ENCODE assay signal across 1 cellular context in the genomic region with DNA sequence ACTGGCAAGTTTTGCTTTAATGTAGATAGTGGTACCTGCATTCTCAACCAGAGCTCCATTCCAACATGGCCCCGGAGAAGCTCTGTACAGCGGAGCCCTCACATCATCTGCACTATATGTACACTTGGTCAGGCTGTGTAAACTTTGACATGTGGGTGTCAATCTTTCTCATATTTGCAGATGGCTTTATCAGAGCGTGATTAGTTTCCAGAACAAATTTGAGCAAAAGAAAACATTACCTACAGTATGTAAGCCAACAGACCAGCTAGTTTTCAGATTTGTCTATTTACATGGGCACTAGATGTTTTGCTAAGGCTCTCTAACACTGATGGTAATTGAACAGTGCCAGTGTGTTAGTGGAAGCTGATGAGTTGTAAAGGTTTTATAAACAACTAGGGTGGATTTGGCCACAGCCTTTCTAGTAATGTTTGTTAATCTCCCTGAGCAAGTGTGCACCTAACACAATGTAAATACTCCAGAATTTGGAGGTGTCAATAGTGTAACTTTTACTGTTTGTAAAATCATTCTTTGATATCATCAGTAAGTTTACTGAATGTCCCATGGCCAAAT.
TF ChIP-seq lines count a peak whose summit lies in the region.

No MANE protein-coding gene starts in this region.

TF ChIP-seq in HepG2, 621 proteins besides CTCF, POLR2A, EP300 and RAD21 (continued from another document and continues in another):
- TF ChIP-seq, protein P1, sequence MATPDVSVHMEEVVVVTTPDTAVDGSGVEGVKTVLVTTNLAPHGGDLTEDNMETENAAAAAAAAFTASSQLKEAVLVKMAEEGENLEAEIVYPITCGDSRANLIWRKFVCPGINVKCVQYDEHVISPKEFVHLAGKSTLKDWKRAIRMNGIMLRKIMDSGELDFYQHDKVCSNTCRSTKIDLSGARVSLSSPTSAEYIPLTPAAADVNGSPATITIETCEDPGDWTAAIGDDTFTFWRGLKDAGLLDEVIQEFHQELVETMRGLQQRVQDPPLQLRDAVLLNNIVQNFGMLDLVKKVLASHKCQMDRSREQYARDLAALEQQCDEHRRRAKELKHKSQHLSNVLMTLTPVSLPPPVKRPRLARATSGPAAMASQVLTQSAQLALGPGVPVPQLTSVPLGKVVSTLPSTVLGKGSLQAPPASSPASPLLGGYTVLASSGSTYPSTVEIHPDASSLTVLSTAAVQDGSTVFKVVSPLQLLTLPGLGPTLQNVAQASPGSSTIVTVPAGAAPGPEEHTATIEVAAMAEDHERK (CRISPR knock-in tag; IDR thresholded peaks at IDR 0.05; ENCODE audit: low read depth), result no peak
- TF ChIP-seq BRD4 (CRISPR knock-in tag; IDR thresholded peaks at IDR 0.05) (no peak), RARG (CRISPR knock-in tag; IDR thresholded peaks at IDR 0.05; ENCODE audit: low read depth) (no peak), ZMYM4 (CRISPR knock-in tag; IDR thresholded peaks at IDR 0.05) (peak; percentile 70), HNRNPK (IDR thresholded peaks at IDR 0.05; ENCODE audit: low read depth, low read length, poor library complexity, severe bottlenecking) (no peak), CREM (IDR thresholded peaks at IDR 0.05) (no peak), CREM (CRISPR knock-in tag; IDR thresholded peaks at IDR 0.05) (no peak), ZFP90 (CRISPR knock-in tag; IDR thresholded peaks at IDR 0.05; ENCODE audit: borderline replicate concordance) (no peak), ZNF354B (CRISPR knock-in tag; IDR thresholded peaks at IDR 0.05) (no peak), TEAD2 (CRISPR knock-in tag; IDR thresholded peaks at IDR 0.05) (no peak), ZNF737 (CRISPR knock-in tag; IDR thresholded peaks at IDR 0.05; ENCODE audit: borderline replicate concordance) (no peak), ZNF343 (CRISPR knock-in tag; IDR thresholded peaks at IDR 0.05) (no peak), ZBTB8A (CRISPR knock-in tag; IDR thresholded peaks at IDR 0.05; ENCODE audit: borderline replicate concordance, low read depth) (no peak), ZNF773 (CRISPR knock-in tag; IDR thresholded peaks at IDR 0.05; ENCODE audit: borderline replicate concordance) (no peak), MAFK (conservative IDR thresholded peaks at IDR 0.05 in 1 of 2, IDR thresholded peaks at IDR 0.05 in 1 of 2; ENCODE audit: low read length in 2 of 2) (no peak), GABPA (IDR thresholded peaks at IDR 0.05; ENCODE audit: low read depth, low read length) (no peak), GABPA (CRISPR knock-in tag; IDR thresholded peaks at IDR 0.05; ENCODE audit: low read depth) (0 out of 2 replicates have a peak, but pooled peaks have one; percentile 15), SALL2 (CRISPR knock-in tag; IDR thresholded peaks at IDR 0.05) (no peak), ZNF451 (CRISPR knock-in tag; IDR thresholded peaks at IDR 0.05) (no peak), SATB2 (CRISPR knock-in tag; IDR thresholded peaks at IDR 0.05) (no peak), ZBTB7B (CRISPR knock-in tag; IDR thresholded peaks at IDR 0.05) (0 out of 2 replicates have a peak, but pooled peaks have one; percentile 30), ZNF564 (CRISPR knock-in tag; IDR thresholded peaks at IDR 0.05) (no peak), BCL6 (CRISPR knock-in tag; IDR thresholded peaks at IDR 0.05) (peak; percentile 89), SMYD3 (CRISPR knock-in tag; IDR thresholded peaks at IDR 0.05) (no peak), ZNF296 (CRISPR knock-in tag; conservative IDR thresholded peaks at IDR 0.05) (no peak), CHD4 (IDR thresholded peaks at IDR 0.05; ENCODE audit: borderline replicate concordance, low read length) (no peak), KDM1A (CRISPR knock-in tag; IDR thresholded peaks at IDR 0.05) (no peak), ZNF431 (CRISPR knock-in tag; IDR thresholded peaks at IDR 0.05; ENCODE audit: borderline replicate concordance, low read depth) (no peak), ZFP36 (IDR thresholded peaks at IDR 0.05; ENCODE audit: borderline replicate concordance, low read depth, low read length, partially characterized antibody) (peak; percentile 46), ATAD3A (CRISPR knock-in tag; IDR thresholded peaks at IDR 0.05) (no peak), SMAD9 (CRISPR knock-in tag; IDR thresholded peaks at IDR 0.05) (no peak), RCOR2 (CRISPR knock-in tag; IDR thresholded peaks at IDR 0.05) (no peak), POGZ (CRISPR knock-in tag; IDR thresholded peaks at IDR 0.05) (no peak), ZFP37 (CRISPR knock-in tag; IDR thresholded peaks at IDR 0.05; ENCODE audit: borderline replicate concordance) (no peak), ASH2L (IDR thresholded peaks at IDR 0.05; ENCODE audit: insufficient read length, low read depth, low read length) (no peak), ZNF337 (CRISPR knock-in tag; IDR thresholded peaks at IDR 0.05; ENCODE audit: borderline replicate concordance, low read depth) (no peak), MED1 (CRISPR knock-in tag; IDR thresholded peaks at IDR 0.05) (no peak), ZNF550 (CRISPR knock-in tag; IDR thresholded peaks at IDR 0.05; ENCODE audit: borderline replicate concordance) (no peak), HNRNPUL1 (IDR thresholded peaks at IDR 0.05; ENCODE audit: low read depth, low read length) (no peak)
- TF ChIP-seq, protein P2, sequence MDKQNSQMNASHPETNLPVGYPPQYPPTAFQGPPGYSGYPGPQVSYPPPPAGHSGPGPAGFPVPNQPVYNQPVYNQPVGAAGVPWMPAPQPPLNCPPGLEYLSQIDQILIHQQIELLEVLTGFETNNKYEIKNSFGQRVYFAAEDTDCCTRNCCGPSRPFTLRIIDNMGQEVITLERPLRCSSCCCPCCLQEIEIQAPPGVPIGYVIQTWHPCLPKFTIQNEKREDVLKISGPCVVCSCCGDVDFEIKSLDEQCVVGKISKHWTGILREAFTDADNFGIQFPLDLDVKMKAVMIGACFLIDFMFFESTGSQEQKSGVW (CRISPR knock-in tag; IDR thresholded peaks at IDR 0.05; ENCODE audit: borderline replicate concordance), result no peak
- TF ChIP-seq, protein P3, sequence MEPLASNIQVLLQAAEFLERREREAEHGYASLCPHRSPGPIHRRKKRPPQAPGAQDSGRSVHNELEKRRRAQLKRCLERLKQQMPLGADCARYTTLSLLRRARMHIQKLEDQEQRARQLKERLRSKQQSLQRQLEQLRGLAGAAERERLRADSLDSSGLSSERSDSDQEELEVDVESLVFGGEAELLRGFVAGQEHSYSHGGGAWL (CRISPR knock-in tag; IDR thresholded peaks at IDR 0.05), result no peak
- TF ChIP-seq, protein P4, sequence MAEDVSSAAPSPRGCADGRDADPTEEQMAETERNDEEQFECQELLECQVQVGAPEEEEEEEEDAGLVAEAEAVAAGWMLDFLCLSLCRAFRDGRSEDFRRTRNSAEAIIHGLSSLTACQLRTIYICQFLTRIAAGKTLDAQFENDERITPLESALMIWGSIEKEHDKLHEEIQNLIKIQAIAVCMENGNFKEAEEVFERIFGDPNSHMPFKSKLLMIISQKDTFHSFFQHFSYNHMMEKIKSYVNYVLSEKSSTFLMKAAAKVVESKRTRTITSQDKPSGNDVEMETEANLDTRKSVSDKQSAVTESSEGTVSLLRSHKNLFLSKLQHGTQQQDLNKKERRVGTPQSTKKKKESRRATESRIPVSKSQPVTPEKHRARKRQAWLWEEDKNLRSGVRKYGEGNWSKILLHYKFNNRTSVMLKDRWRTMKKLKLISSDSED (CRISPR knock-in tag; IDR thresholded peaks at IDR 0.05), result no peak
- TF ChIP-seq, protein P5, sequence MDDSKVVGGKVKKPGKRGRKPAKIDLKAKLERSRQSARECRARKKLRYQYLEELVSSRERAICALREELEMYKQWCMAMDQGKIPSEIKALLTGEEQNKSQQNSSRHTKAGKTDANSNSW (CRISPR knock-in tag; IDR thresholded peaks at IDR 0.05; ENCODE audit: borderline replicate concordance), result no peak
- TF ChIP-seq, protein P6, sequence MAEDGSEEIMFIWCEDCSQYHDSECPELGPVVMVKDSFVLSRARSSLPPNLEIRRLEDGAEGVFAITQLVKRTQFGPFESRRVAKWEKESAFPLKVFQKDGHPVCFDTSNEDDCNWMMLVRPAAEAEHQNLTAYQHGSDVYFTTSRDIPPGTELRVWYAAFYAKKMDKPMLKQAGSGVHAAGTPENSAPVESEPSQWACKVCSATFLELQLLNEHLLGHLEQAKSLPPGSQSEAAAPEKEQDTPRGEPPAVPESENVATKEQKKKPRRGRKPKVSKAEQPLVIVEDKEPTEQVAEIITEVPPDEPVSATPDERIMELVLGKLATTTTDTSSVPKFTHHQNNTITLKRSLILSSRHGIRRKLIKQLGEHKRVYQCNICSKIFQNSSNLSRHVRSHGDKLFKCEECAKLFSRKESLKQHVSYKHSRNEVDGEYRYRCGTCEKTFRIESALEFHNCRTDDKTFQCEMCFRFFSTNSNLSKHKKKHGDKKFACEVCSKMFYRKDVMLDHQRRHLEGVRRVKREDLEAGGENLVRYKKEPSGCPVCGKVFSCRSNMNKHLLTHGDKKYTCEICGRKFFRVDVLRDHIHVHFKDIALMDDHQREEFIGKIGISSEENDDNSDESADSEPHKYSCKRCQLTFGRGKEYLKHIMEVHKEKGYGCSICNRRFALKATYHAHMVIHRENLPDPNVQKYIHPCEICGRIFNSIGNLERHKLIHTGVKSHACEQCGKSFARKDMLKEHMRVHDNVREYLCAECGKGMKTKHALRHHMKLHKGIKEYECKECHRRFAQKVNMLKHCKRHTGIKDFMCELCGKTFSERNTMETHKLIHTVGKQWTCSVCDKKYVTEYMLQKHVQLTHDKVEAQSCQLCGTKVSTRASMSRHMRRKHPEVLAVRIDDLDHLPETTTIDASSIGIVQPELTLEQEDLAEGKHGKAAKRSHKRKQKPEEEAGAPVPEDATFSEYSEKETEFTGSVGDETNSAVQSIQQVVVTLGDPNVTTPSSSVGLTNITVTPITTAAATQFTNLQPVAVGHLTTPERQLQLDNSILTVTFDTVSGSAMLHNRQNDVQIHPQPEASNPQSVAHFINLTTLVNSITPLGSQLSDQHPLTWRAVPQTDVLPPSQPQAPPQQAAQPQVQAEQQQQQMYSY (CRISPR knock-in tag; IDR thresholded peaks at IDR 0.05), result no peak
- TF ChIP-seq, protein P7, sequence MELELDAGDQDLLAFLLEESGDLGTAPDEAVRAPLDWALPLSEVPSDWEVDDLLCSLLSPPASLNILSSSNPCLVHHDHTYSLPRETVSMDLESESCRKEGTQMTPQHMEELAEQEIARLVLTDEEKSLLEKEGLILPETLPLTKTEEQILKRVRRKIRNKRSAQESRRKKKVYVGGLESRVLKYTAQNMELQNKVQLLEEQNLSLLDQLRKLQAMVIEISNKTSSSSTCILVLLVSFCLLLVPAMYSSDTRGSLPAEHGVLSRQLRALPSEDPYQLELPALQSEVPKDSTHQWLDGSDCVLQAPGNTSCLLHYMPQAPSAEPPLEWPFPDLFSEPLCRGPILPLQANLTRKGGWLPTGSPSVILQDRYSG (CRISPR knock-in tag; IDR thresholded peaks at IDR 0.05), result no peak
- TF ChIP-seq, protein P8, sequence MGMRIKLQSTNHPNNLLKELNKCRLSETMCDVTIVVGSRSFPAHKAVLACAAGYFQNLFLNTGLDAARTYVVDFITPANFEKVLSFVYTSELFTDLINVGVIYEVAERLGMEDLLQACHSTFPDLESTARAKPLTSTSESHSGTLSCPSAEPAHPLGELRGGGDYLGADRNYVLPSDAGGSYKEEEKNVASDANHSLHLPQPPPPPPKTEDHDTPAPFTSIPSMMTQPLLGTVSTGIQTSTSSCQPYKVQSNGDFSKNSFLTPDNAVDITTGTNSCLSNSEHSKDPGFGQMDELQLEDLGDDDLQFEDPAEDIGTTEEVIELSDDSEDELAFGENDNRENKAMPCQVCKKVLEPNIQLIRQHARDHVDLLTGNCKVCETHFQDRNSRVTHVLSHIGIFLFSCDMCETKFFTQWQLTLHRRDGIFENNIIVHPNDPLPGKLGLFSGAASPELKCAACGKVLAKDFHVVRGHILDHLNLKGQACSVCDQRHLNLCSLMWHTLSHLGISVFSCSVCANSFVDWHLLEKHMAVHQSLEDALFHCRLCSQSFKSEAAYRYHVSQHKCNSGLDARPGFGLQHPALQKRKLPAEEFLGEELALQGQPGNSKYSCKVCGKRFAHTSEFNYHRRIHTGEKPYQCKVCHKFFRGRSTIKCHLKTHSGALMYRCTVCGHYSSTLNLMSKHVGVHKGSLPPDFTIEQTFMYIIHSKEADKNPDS (CRISPR knock-in tag; IDR thresholded peaks at IDR 0.05), result no peak
- TF ChIP-seq, protein P9, sequence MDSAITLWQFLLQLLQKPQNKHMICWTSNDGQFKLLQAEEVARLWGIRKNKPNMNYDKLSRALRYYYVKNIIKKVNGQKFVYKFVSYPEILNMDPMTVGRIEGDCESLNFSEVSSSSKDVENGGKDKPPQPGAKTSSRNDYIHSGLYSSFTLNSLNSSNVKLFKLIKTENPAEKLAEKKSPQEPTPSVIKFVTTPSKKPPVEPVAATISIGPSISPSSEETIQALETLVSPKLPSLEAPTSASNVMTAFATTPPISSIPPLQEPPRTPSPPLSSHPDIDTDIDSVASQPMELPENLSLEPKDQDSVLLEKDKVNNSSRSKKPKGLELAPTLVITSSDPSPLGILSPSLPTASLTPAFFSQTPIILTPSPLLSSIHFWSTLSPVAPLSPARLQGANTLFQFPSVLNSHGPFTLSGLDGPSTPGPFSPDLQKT (CRISPR knock-in tag; IDR thresholded peaks at IDR 0.05; ENCODE audit: borderline replicate concordance), result no peak
- TF ChIP-seq, protein P10, sequence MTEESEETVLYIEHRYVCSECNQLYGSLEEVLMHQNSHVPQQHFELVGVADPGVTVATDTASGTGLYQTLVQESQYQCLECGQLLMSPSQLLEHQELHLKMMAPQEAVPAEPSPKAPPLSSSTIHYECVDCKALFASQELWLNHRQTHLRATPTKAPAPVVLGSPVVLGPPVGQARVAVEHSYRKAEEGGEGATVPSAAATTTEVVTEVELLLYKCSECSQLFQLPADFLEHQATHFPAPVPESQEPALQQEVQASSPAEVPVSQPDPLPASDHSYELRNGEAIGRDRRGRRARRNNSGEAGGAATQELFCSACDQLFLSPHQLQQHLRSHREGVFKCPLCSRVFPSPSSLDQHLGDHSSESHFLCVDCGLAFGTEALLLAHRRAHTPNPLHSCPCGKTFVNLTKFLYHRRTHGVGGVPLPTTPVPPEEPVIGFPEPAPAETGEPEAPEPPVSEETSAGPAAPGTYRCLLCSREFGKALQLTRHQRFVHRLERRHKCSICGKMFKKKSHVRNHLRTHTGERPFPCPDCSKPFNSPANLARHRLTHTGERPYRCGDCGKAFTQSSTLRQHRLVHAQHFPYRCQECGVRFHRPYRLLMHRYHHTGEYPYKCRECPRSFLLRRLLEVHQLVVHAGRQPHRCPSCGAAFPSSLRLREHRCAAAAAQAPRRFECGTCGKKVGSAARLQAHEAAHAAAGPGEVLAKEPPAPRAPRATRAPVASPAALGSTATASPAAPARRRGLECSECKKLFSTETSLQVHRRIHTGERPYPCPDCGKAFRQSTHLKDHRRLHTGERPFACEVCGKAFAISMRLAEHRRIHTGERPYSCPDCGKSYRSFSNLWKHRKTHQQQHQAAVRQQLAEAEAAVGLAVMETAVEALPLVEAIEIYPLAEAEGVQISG (CRISPR knock-in tag; IDR thresholded peaks at IDR 0.05), result no peak
- TF ChIP-seq, protein P11, sequence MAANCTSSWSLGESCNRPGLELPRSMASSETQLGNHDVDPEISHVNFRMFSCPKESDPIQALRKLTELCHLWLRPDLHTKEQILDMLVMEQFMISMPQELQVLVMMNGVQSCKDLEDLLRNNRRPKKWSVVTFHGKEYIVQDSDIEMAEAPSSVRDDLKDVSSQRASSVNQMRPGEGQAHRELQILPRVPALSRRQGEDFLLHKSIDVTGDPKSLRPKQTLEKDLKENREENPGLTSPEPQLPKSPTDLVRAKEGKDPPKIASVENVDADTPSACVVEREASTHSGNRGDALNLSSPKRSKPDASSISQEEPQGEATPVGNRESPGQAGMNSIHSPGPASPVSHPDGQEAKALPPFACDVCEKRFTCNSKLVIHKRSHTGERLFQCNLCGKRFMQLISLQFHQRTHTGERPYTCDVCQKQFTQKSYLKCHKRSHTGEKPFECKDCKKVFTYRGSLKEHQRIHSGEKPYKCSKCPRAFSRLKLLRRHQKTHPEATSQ (CRISPR knock-in tag; IDR thresholded peaks at IDR 0.05; ENCODE audit: borderline replicate concordance), result no peak
